Comparison of ENCODE assay signal across 16 cellular contexts in genomic region chr15:66580643-66581042, GRCh38. TPM values are rescaled to one million over a fixed set of nuclear protein-coding genes. Genes with fewer than 3 reads are reported as not detected.
A peak's percentile ranks its signal among the peaks of the same experiment; 100 is the strongest.
DNase-seq lines count a peak whose midpoint lies in the region; ATAC-seq and TF ChIP-seq lines count a peak whose summit lies in the region.
"Had no signal": no experiment of that assay in that cellular context is flagged by ENCODE, and none has a peak within 500 bp of the region (broad histone marks: within the 10 kb centered on the region; RNA-seq: fewer than 3 reads in every experiment).

No MANE protein-coding gene starts in this region.

- DNase-seq in Right ventricle myocardium inferior (ENCODE audit: missing footprints) (peak; percentile 77), cardiac septum (ENCODE audit: low spot score) (no peak), choroid plexus epithelial cell (ENCODE audit: low read depth) (peak; percentile 25), left lung (no peak), aorta (peak in 1 of 2 donors; percentile 67), posterior vena cava (ENCODE audit: low spot score) (no peak), NCI-H1694 treated with DMSO at 0.1 percent for 48 hours (lab: John Stamatoyannopoulos, UW) (no peak)
- DNase-seq: activated naive CD4-positive, alpha-beta T cell treated with anti-CD3 and anti-CD28 coated beads for 36 hours; NCI-H2171 had no signal

- H3K27ac ChIP-seq in left lung (no peak overlapping the region), aorta (ENCODE audit: low read depth in 1 of 2, low read length in 2 of 2) (no peak overlapping the region)
- H3K27ac ChIP-seq: vagina had no signal

- ATAC-seq in Right ventricle myocardium inferior = peak; percentile 84
- peak; percentile 25 for ATAC-seq in left lung
- peak; percentile 77 for ATAC-seq in aorta (ENCODE audit: low FRiP score)
- ATAC-seq in GM19452 (IDR thresholded peaks at IDR 0.05; ENCODE audit: unreplicated experiment) = no peak
- ATAC-seq: GM12878 had no signal

- intact Hi-C loops in Right ventricle myocardium inferior (cut with DNase I) = no loop called here
- intact Hi-C loops in cardiac septum (cut with DNase I) = no loop called here
- intact Hi-C loops in left lung (cut with DNase I) = no loop called here
- intact Hi-C loops in aorta (cut with DNase I) = no loop called here
- intact Hi-C loops in posterior vena cava (cut with DNase I) = no loop called here

- H3K36me3 ChIP-seq in left lung (no peaks in the 10 kb centered on the region), aorta (ENCODE audit: control insufficient read depth in 1 of 2, insufficient read depth in 2 of 2, low read length in 1 of 2) (no peaks in the 10 kb centered on the region)
- H3K36me3 ChIP-seq: vagina had no signal

- no peaks in the 10 kb centered on the region for H3K27me3 ChIP-seq in left lung
- no peaks in the 10 kb centered on the region for H3K27me3 ChIP-seq in aorta (ENCODE audit: control insufficient read depth in 1 of 2, insufficient read depth in 2 of 2, low read length in 1 of 2)
- H3K27me3 ChIP-seq: vagina had no signal

- H3K9me3 ChIP-seq in left lung (no peaks in the 10 kb centered on the region), aorta (ENCODE audit: control insufficient read depth, low read length) (no peaks in the 10 kb centered on the region)
- H3K9me3 ChIP-seq: vagina had no signal

- peaks cover 0 to 10% of the 10 kb centered on the region in 2 donors for H3K4me1 ChIP-seq in left lung
- no peaks in the 10 kb centered on the region for H3K4me1 ChIP-seq in aorta (ENCODE audit: control insufficient read depth in 1 of 2, insufficient read depth in 2 of 2, low read length in 2 of 2)
- H3K4me1 ChIP-seq: vagina had no signal

- H3K4me3 ChIP-seq in choroid plexus epithelial cell (ENCODE audit: low read depth, low read length) = no peak overlapping the region
- no peak overlapping the region for H3K4me3 ChIP-seq in left lung
- H3K4me3 ChIP-seq in aorta (ENCODE audit: low read length in 2 of 2) = no peak overlapping the region
- H3K4me3 ChIP-seq: GM12878, vagina had no signal

- TF ChIP-seq CTCF in choroid plexus epithelial cell (conservative IDR thresholded peaks at IDR 0.05; ENCODE audit: low read depth, low read length) = no peak
- no peak for TF ChIP-seq CTCF in left lung (IDR thresholded peaks at IDR 0.05)

- WGBS in aorta, 2 donors = 44 to 51% methylated on average over 3 of the region's 3 CpGs

RNA-seq across cellular contexts. Expression of gene LCTL, which starts 14.8 kb away (rescaled TPM):
- total RNA-seq in Right ventricle myocardium inferior (not detected), cardiac septum (not detected), left lung (under 1 TPM in 1 of 2 donors, not detected in 1; 0.26 TPM), aorta (not detected), posterior vena cava (not detected)
- not detected for polyA plus RNA-seq in aorta
- total RNA-seq: A673; activated naive CD4-positive, alpha-beta T cell treated with anti-CD3 and anti-CD28 coated beads for 36 hours; cerebellum; GM12878; T-helper 1 cell treated with Interleukin-12 subunit alpha and Interleukin-12 subunit beta and Interleukin-4 antibody, amounts not matched to agents 30 ng/mL and 1 ng/mL, for 36 hours; vagina had no signal
- polyA plus RNA-seq: IgD-negative memory B cell had no signal

Comparison
In these comparisons a context has a peak if more than half of its experiments do, and no peak if none do; other contexts are left out.
1. DNase-seq: peak in Right ventricle myocardium inferior (single experiment) and choroid plexus epithelial cell (single experiment); none in cardiac septum (single experiment), left lung (0 of 2), posterior vena cava (single experiment) and NCI-H1694 treated with DMSO at 0.1 percent for 48 hours (single experiment).